In the genomic region with DNA sequence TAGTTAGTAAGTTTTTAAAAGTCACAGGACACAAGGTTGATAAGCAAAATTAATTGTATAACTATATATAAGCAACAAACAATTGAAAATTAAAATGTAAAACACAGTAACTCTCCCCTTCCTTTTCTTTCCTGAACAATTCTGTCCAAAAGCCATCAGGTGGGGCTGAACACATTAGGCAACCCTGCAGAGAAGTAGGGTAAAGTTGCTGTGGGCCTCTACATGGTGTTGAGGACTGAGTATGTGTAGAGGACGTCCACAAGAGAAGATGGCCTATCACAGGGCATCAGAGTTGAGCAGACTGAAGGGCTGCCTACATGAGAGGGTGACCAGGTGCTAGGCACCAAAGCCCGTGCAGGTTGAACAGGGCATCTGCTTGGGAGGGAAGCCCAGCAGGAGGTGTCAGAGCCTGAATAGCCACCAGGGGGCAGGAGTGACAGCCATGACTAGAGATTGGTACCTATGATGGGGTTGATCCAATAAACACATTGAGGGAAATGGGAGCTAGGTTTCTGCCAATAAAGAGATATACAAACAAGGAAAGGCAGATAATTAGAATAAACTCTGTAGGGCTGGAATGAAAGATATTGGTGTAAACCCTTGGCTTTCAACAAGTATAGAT, we compare ENCODE assay signal across 8 cellular contexts.
DNase-seq lines count a peak whose midpoint lies in the region; ATAC-seq and TF ChIP-seq lines count a peak whose summit lies in the region.

No MANE protein-coding gene starts in this region.

- no peaks in the 10 kb centered on the region for H3K36me3 Mint-ChIP-seq in CD4-positive, CD25-positive, alpha-beta regulatory T cell
- peaks cover 11% of the 10 kb centered on the region; the same call in 2 of the 3 replicates for H3K36me3 Mint-ChIP-seq in GM23338 (ENCODE audit: low read depth)
- H3K36me3 Mint-ChIP-seq in activated T-cell treated with anti-CD3 and anti-CD28 coated beads, Interleukin-2, amount 50 U/mL, for 24 hours (ENCODE audit: low read depth), result no peaks in the 10 kb centered on the region

- H3K9me3 ChIP-seq in CD4-positive, CD25-positive, alpha-beta regulatory T cell (ENCODE audit: control insufficient read depth in 2 of 2, low read length in 2 of 2), result no peaks in the 10 kb centered on the region
- H3K9me3 ChIP-seq in NT2/D1 (ENCODE audit: insufficient read depth, low read length), result no peaks in the 10 kb centered on the region
- H3K9me3 ChIP-seq in gastroesophageal sphincter, result peaks cover 0 to 31% (median 3%) of the 10 kb centered on the region in 3 donors

- H2AFZ ChIP-seq in GM23338, result no peak overlapping the region

- H3K9ac ChIP-seq in NT2/D1 (ENCODE audit: insufficient read length, low read depth), result no peak overlapping the region

- H3K4me3 Mint-ChIP-seq in CD4-positive, CD25-positive, alpha-beta regulatory T cell, result no peak overlapping the region
- H3K4me3 Mint-ChIP-seq in GM23338, result no peak overlapping the region
- H3K4me3 Mint-ChIP-seq in activated T-cell treated with anti-CD3 and anti-CD28 coated beads, Interleukin-2, amount 50 U/mL, for 24 hours, result no peak overlapping the region

- peak; percentile 4 to 50 (median 18) for DNase-seq in CD4-positive, CD25-positive, alpha-beta regulatory T cell
- peak; percentile 73 for DNase-seq in GM23338 (ENCODE audit: low spot score)
- DNase-seq in NT2/D1 (ENCODE audit: low read depth, low spot score), result peak; percentile 58
- peak; percentile 67 for DNase-seq in activated T-cell treated with anti-CD3 and anti-CD28 coated beads, Interleukin-2, amount 50 U/mL, for 24 hours
- DNase-seq in iPS-NIHi11 (ENCODE audit: low spot score), result peak; percentile 59
- peak; percentile 73 for DNase-seq in stimulated activated CD8-positive, alpha-beta memory T cell treated with anti-CD3 and anti-CD28 coated beads, Interleukin-4, amount 100 ng/mL, for 48 hours

- no peak overlapping the region for H3K4me3 ChIP-seq in CD4-positive, CD25-positive, alpha-beta regulatory T cell (ENCODE audit: low read depth, low read length)
- H3K4me3 ChIP-seq in GM23338 (no peak overlapping the region), NT2/D1 (ENCODE audit: insufficient read length, low read depth) (no peak overlapping the region), gastroesophageal sphincter (no peak overlapping the region)

- no peaks in the 10 kb centered on the region for H3K79me2 ChIP-seq in GM23338 (replicated peaks; ENCODE audit: insufficient read depth)

- 0 out of 2 replicates have a peak, but pooled peaks cover 5% of the 10 kb centered on the region for H3K9me2 ChIP-seq in GM23338 (ENCODE audit: insufficient read depth)

- H3K4me1 ChIP-seq in CD4-positive, CD25-positive, alpha-beta regulatory T cell (ENCODE audit: control insufficient read depth, insufficient read depth, low read length, poor library complexity, severe bottlenecking), result no peaks in the 10 kb centered on the region
- H3K4me1 ChIP-seq in GM23338 (ENCODE audit: insufficient read depth) (0 out of 2 replicates have a peak, but pooled peaks cover 2% of the 10 kb centered on the region), NT2/D1 (ENCODE audit: insufficient read depth, insufficient read length) (no peaks in the 10 kb centered on the region), gastroesophageal sphincter (no peaks in the 10 kb centered on the region)

- H3K27ac Mint-ChIP-seq in CD4-positive, CD25-positive, alpha-beta regulatory T cell, result no peak overlapping the region
- H3K27ac Mint-ChIP-seq in GM23338, result no peak overlapping the region
- H3K27ac Mint-ChIP-seq in activated T-cell treated with anti-CD3 and anti-CD28 coated beads, Interleukin-2, amount 50 U/mL, for 24 hours, result no peak overlapping the region

- TF ChIP-seq CTCF in GM23338 (conservative IDR thresholded peaks at IDR 0.05; ENCODE audit: low read depth in 2 of 2) (peak; percentile 77), gastroesophageal sphincter (IDR thresholded peaks at IDR 0.05) (peak in 1 of 4 experiments; percentile 17)

- H4K20me1 ChIP-seq in GM23338 (replicated peaks; ENCODE audit: insufficient read depth), result no peaks in the 10 kb centered on the region

- peaks cover 5% of the 10 kb centered on the region for H3K27me3 ChIP-seq in CD4-positive, CD25-positive, alpha-beta regulatory T cell (ENCODE audit: control insufficient read depth, insufficient read depth, low read length)
- H3K27me3 ChIP-seq in GM23338 (ENCODE audit: insufficient read depth) (no peaks in the 10 kb centered on the region), NT2/D1 (ENCODE audit: insufficient read depth, insufficient read length) (no peaks in the 10 kb centered on the region), gastroesophageal sphincter (no peaks in the 10 kb centered on the region)

- H3K9me3 Mint-ChIP-seq in CD4-positive, CD25-positive, alpha-beta regulatory T cell, result peaks cover 0 to 3% (median 1%) of the 10 kb centered on the region in 7 donors
- peaks cover 47% of the 10 kb centered on the region for H3K9me3 Mint-ChIP-seq in GM23338
- peaks cover 7% of the 10 kb centered on the region for H3K9me3 Mint-ChIP-seq in activated T-cell treated with anti-CD3 and anti-CD28 coated beads, Interleukin-2, amount 50 U/mL, for 24 hours

- H3K4me2 ChIP-seq in GM23338, result no peak overlapping the region

- WGBS in gastroesophageal sphincter (ENCODE audit: low coverage in 1 of 2), 2 donors, result 44 to 76% methylated on average over 2 of the region's 2 CpGs

- no peaks in the 10 kb centered on the region for H3K36me3 ChIP-seq in CD4-positive, CD25-positive, alpha-beta regulatory T cell (ENCODE audit: control insufficient read depth, insufficient read depth, low read length)
- no peaks in the 10 kb centered on the region for H3K36me3 ChIP-seq in GM23338 (ENCODE audit: insufficient read depth)
- no peaks in the 10 kb centered on the region for H3K36me3 ChIP-seq in NT2/D1 (ENCODE audit: insufficient read depth, insufficient read length, low read length)
- no peaks in the 10 kb centered on the region for H3K36me3 ChIP-seq in gastroesophageal sphincter

- TF ChIP-seq POLR2A in gastroesophageal sphincter (IDR thresholded peaks at IDR 0.05), result no peak

- ATAC-seq in CD4-positive, CD25-positive, alpha-beta regulatory T cell (ENCODE audit: low read depth in 2 of 2), result no peak
- peak; percentile 45; the same call in 2 of the 3 replicates for ATAC-seq in GM23338
- ATAC-seq in gastroesophageal sphincter, result no peak
- no peak for ATAC-seq in HG03457 (IDR thresholded peaks at IDR 0.05; ENCODE audit: unreplicated experiment)

- H3K4me1 Mint-ChIP-seq in CD4-positive, CD25-positive, alpha-beta regulatory T cell, result no peaks in the 10 kb centered on the region
- peaks cover 5% of the 10 kb centered on the region for H3K4me1 Mint-ChIP-seq in GM23338
- no peaks in the 10 kb centered on the region for H3K4me1 Mint-ChIP-seq in activated T-cell treated with anti-CD3 and anti-CD28 coated beads, Interleukin-2, amount 50 U/mL, for 24 hours (ENCODE audit: low read depth)

- peaks cover 5% of the 10 kb centered on the region for H3K27me3 Mint-ChIP-seq in CD4-positive, CD25-positive, alpha-beta regulatory T cell
- H3K27me3 Mint-ChIP-seq in GM23338 (ENCODE audit: insufficient read depth, low read depth, poor library complexity), result peaks cover 2% of the 10 kb centered on the region
- no peaks in the 10 kb centered on the region for H3K27me3 Mint-ChIP-seq in activated T-cell treated with anti-CD3 and anti-CD28 coated beads, Interleukin-2, amount 50 U/mL, for 24 hours

- no peak for TF ChIP-seq EP300 in gastroesophageal sphincter (IDR thresholded peaks at IDR 0.05)

- H3F3A ChIP-seq in GM23338 (replicated peaks; ENCODE audit: low read depth), result no peaks in the 10 kb centered on the region

- H3K27ac ChIP-seq in CD4-positive, CD25-positive, alpha-beta regulatory T cell (ENCODE audit: insufficient read depth, low read length, poor library complexity, severe bottlenecking), result no peak overlapping the region
- H3K27ac ChIP-seq in GM23338 (ENCODE audit: low read depth), result no peak overlapping the region
- H3K27ac ChIP-seq in gastroesophageal sphincter, result no peak overlapping the region

TF ChIP-seq in GM23338, 12 proteins besides CTCF, POLR2A, EP300 and RAD21:
- TF ChIP-seq CREB1 (CRISPR knock-in tag; IDR thresholded peaks at IDR 0.05; ENCODE audit: low read depth) (no peak), NANOG (IDR thresholded peaks at IDR 0.05; ENCODE audit: borderline replicate concordance) (no peak), POLR2AphosphoS5 (IDR thresholded peaks at IDR 0.05; ENCODE audit: low read depth) (no peak), ZNF331 (CRISPR knock-in tag; IDR thresholded peaks at IDR 0.05; ENCODE audit: low read depth) (no peak), EZH2 (IDR thresholded peaks at IDR 0.05; ENCODE audit: low read depth, unreplicated experiment) (no peak), STAT1 (IDR thresholded peaks at IDR 0.05; ENCODE audit: unreplicated experiment) (no peak)

Comparison
In these comparisons a context has a peak if more than half of its experiments do, and no peak if none do; other contexts are left out.
1. DNase-seq: peak in every context shown above with its lines; median percentile 73 in GM23338; 73 in stimulated activated CD8-positive, alpha-beta memory T cell treated with anti-CD3 and anti-CD28 coated beads, Interleukin-4, amount 100 ng/mL, for 48 hours; 67 in activated T-cell treated with anti-CD3 and anti-CD28 coated beads, Interleukin-2, amount 50 U/mL, for 24 hours; 59 in iPS-NIHi11; 58 in NT2/D1; 18 in CD4-positive, CD25-positive, alpha-beta regulatory T cell.